ENCODE assay signal across 8 cellular contexts in genomic region chrX:70289793-70290770, GRCh38.
DNase-seq lines count a peak whose midpoint lies in the region; ATAC-seq and TF ChIP-seq lines count a peak whose summit lies in the region.

Gene KIF4A, plus strand, starts transcription at chrX:70290104. Its CDS starts 355 bp downstream, at chrX:70290459.
Gene PDZD11, minus strand, starts transcription at chrX:70289927. Its CDS starts 586 bp downstream, at chrX:70289341.

- DNase-seq in AG10803 (ENCODE audit: low read depth) (peak; percentile 75), NCI-H345 treated with DMSO at 0.1 percent for 48 hours (lab: John Stamatoyannopoulos, UW; ENCODE audit: unreplicated experiment) (peak; percentile 68), choroid plexus epithelial cell (ENCODE audit: low read depth) (peak; percentile 85), kidney tubule cell (ENCODE audit: low spot score) (peak; percentile 86)
- DNase-seq in activated CD4-positive, alpha-beta T cell treated with anti-CD3 and anti-CD28 coated beads for 24 hours (ENCODE audit: low read depth in 2 of 2) = peak; percentile 60 to 62
- peak; percentile 28 to 70 (median 49) for DNase-seq in stimulated activated CD4-positive, alpha-beta T cell treated with anti-CD3 and anti-CD28 coated beads, Interleukin-1b, Interleukin-23, amount 100 ng/mL, for 24 hours (ENCODE audit: low read depth in 4 of 4, low spot score in 1 of 4)

- peak within 1 kb of the TSS; percentile 81 for H3K4me3 ChIP-seq in AG10803 (ENCODE audit: low read length)
- H3K4me3 ChIP-seq in choroid plexus epithelial cell (ENCODE audit: low read depth, low read length) = peak within 1 kb of the TSS; percentile 80

- peak; percentile 96 for ATAC-seq in GM18909 (IDR thresholded peaks at IDR 0.05; ENCODE audit: poor library complexity, unreplicated experiment)
- peak; percentile 96 for ATAC-seq in HG03159 (IDR thresholded peaks at IDR 0.05; ENCODE audit: unreplicated experiment)

- TF ChIP-seq CTCF in AG10803 (conservative IDR thresholded peaks at IDR 0.05; ENCODE audit: low read length) = no peak
- no peak for TF ChIP-seq CTCF in choroid plexus epithelial cell (conservative IDR thresholded peaks at IDR 0.05; ENCODE audit: low read depth, low read length)

Comparison
In these comparisons a context has a peak if more than half of its experiments do, and no peak if none do; other contexts are left out.
1. Peak in every context shown above with its lines: DNase-seq, ATAC-seq and H3K4me3 ChIP-seq.